Comparison of ENCODE assay signal across 19 cellular contexts in the genomic region with DNA sequence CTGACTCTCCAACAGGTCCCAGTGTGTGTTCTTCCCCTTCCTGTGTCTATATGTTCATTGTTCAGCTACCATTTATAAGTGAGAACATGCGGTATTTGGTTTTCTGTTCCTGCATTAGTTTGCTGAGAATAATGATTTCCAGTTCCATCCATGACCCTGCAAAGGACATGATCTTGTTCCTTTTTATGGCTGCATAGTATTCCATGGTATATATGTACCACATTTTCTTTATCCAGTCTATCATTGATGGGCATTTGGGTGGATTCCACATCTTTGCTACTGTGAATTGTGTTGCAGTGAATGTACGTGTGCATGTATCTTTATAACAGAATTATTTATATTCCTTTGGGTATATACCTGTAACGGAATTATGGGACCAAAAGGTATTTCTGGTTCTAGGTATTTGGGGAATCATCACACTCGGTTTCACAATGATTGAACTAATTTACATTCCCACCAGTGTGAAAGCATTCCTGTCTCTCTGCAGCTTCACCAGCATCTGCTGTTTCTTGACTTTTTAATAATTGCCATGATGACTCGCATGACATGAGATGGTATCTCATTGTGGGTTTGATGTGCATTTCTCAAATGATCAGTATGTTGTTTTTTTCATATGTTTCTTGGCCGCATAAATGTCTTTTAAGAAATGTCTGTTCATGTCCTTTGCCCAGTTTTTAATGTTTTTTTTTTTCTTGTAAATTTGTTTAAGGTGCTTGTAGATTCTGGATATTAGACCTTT.
"Had no signal": no experiment of that assay in that cellular context is flagged by ENCODE, and none has a peak within 500 bp of the region (broad histone marks: within the 10 kb centered on the region; RNA-seq: fewer than 3 reads in every experiment).

No MANE protein-coding gene starts in this region.

- H3K9me3 ChIP-seq: gastroesophageal sphincter, psoas muscle, stomach, thoracic aorta, transverse colon had no signal

- H3K36me3 ChIP-seq: gastroesophageal sphincter, spleen, stomach, thoracic aorta, transverse colon had no signal

- H3K4me2 ChIP-seq: hepatocyte had no signal

- DNase-seq: cortex of kidney; dorsolateral prefrontal cortex; effector CD8-positive, alpha-beta T cell; naive thymus-derived CD4-positive, alpha-beta T cell; nephron progenitor cell; psoas muscle; spleen; stimulated activated CD4-positive, alpha-beta T cell treated with anti-CD3 and anti-CD28 coated beads, Interleukin-15, amount 100 ng/mL, for 24 hours; stimulated activated CD4-positive, alpha-beta T cell treated with anti-CD3 and anti-CD28 coated beads, Interleukin-1b, Interleukin-23, amount 100 ng/mL, for 48 hours; stimulated activated CD4-positive, alpha-beta T cell treated with anti-CD3 and anti-CD28 coated beads, Interleukin-4, amount 100 ng/mL, for 24 hours; stimulated activated naive B cell treated with anti-CD40 and anti-IgM and Interleukin-4, amounts not matched to agents 10 μg/mL and 1 μg/mL and 100 μg/mL, for 72 hours; stomach; substantia nigra; transverse colon had no signal

- ATAC-seq: gastroesophageal sphincter; naive thymus-derived CD4-positive, alpha-beta T cell; psoas muscle; sciatic nerve; stimulated activated naive B cell treated with anti-CD40 and anti-IgM and Interleukin-4, amounts not matched to agents 10 μg/mL and 1 μg/mL and 100 μg/mL, for 72 hours had no signal

- H3K27me3 ChIP-seq: dorsolateral prefrontal cortex, gastroesophageal sphincter, hepatocyte, spleen, stomach, transverse colon had no signal

- H2AFZ ChIP-seq: hepatocyte, parathyroid adenoma had no signal

- H3K27ac ChIP-seq: dorsolateral prefrontal cortex, gastroesophageal sphincter, hepatocyte, parathyroid adenoma, psoas muscle, spleen, stomach, thoracic aorta, transverse colon had no signal

- H3K9ac ChIP-seq: parathyroid adenoma had no signal

- H3K4me1 ChIP-seq: gastroesophageal sphincter, parathyroid adenoma, psoas muscle, spleen, stomach, transverse colon had no signal

- H3K4me3 ChIP-seq: dorsolateral prefrontal cortex, gastroesophageal sphincter, hepatocyte, psoas muscle, spleen, stomach, thoracic aorta, transverse colon had no signal

- H3K79me2 ChIP-seq: hepatocyte, parathyroid adenoma had no signal
